In the genomic region with DNA sequence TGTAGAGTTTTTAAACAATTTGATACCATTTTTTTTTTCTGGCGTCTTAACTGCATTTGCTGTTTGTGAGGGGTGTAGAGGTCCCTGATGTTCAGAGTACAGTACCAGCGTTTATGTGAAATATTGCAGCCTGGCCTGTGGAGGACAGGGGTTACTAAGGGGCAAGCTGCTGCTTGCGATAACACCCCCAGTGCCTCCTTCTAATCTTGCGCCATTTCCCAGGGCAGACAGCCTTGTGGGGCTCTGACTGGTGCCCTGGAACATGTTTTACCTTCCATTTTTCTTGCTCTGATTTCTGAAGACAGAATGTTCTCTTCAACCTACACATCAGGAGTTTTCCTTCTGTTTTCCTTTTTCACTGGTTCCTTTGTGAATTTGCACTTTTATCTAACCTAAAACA, we compare ENCODE assay signal across 25 cellular contexts.
DNase-seq lines count a peak whose midpoint lies in the region; ATAC-seq and TF ChIP-seq lines count a peak whose summit lies in the region.
"Had no signal": no experiment of that assay in that cellular context is flagged by ENCODE, and none has a peak within 500 bp of the region (broad histone marks: within the 10 kb centered on the region; RNA-seq: fewer than 3 reads in every experiment).

No MANE protein-coding gene starts in this region.

- H3K9me3 ChIP-seq in OCI-LY7 (ENCODE audit: low read length) (no peaks in the 10 kb centered on the region), upper lobe of right lung (no peaks in the 10 kb centered on the region)
- H3K9me3 ChIP-seq: Caco-2, HAP-1, psoas muscle, thyroid gland had no signal

- H3K27ac ChIP-seq in OCI-LY7 (ENCODE audit: low read depth, low read length, poor library complexity, severe bottlenecking), result no peak overlapping the region
- no peak overlapping the region for H3K27ac ChIP-seq in upper lobe of right lung
- H3K27ac ChIP-seq: psoas muscle, thyroid gland had no signal

- H3K4me3 Mint-ChIP-seq in activated naive CD8-positive, alpha-beta T cell, result no peak overlapping the region
- no peak overlapping the region for H3K4me3 Mint-ChIP-seq in activated naive CD8-positive, alpha-beta T cell treated with anti-CD3 and anti-CD28 coated beads for 36 hours
- H3K4me3 Mint-ChIP-seq in central memory CD8-positive, alpha-beta T cell, result no peak overlapping the region
- H3K4me3 Mint-ChIP-seq in stimulated activated memory B cell treated with anti-CD40 and anti-IgM and Interleukin-4, amounts not matched to agents 10 μg/mL and 1 μg/mL and 100 μg/mL, for 72 hours, result no peak overlapping the region
- H3K4me3 Mint-ChIP-seq: activated B cell treated with CpG ODN at 0.5 μM for 24 hours; activated T-helper 17 cell treated with anti-CD3 and anti-CD28 coated beads, Interleukin-2, amount 50 U/mL, for 72 hours; B cell; stimulated activated naive CD8-positive, alpha-beta T cell treated with anti-CD3 and anti-CD28 coated beads, Interleukin-15, amount 100 ng/mL, for 72 hours; T-helper 2 cell treated with Interferon-gamma antibody and Interleukin-4, amounts not matched to agents 5 μg/mL and 100 μg/mL, for 36 hours had no signal

- H3K9me2 ChIP-seq in OCI-LY7 (ENCODE audit: insufficient read depth, low read length), result no peaks in the 10 kb centered on the region

- no peaks in the 10 kb centered on the region for H3K36me3 Mint-ChIP-seq in activated naive CD8-positive, alpha-beta T cell
- H3K36me3 Mint-ChIP-seq in activated naive CD8-positive, alpha-beta T cell treated with anti-CD3 and anti-CD28 coated beads for 36 hours, result peaks cover 13% of the 10 kb centered on the region
- H3K36me3 Mint-ChIP-seq in central memory CD8-positive, alpha-beta T cell (ENCODE audit: insufficient read depth), result peaks cover 50% of the 10 kb centered on the region
- H3K36me3 Mint-ChIP-seq in stimulated activated memory B cell treated with anti-CD40 and anti-IgM and Interleukin-4, amounts not matched to agents 10 μg/mL and 1 μg/mL and 100 μg/mL, for 72 hours, result peaks cover 67% of the 10 kb centered on the region

- no peak overlapping the region for H3K4me3 ChIP-seq in OCI-LY7 (ENCODE audit: low read depth, low read length, poor library complexity, severe bottlenecking)
- no peak overlapping the region for H3K4me3 ChIP-seq in upper lobe of right lung
- H3K4me3 ChIP-seq: HAP-1, psoas muscle, thyroid gland had no signal

- H3K27ac Mint-ChIP-seq in activated naive CD8-positive, alpha-beta T cell, result peak overlapping the region; percentile 62
- H3K27ac Mint-ChIP-seq in activated naive CD8-positive, alpha-beta T cell treated with anti-CD3 and anti-CD28 coated beads for 36 hours, result no peak overlapping the region
- H3K27ac Mint-ChIP-seq in central memory CD8-positive, alpha-beta T cell (ENCODE audit: low read depth), result peak overlapping the region; percentile 33
- H3K27ac Mint-ChIP-seq in stimulated activated memory B cell treated with anti-CD40 and anti-IgM and Interleukin-4, amounts not matched to agents 10 μg/mL and 1 μg/mL and 100 μg/mL, for 72 hours, result no peak overlapping the region
- H3K27ac Mint-ChIP-seq: activated B cell treated with CpG ODN at 0.5 μM for 24 hours; B cell; stimulated activated naive CD8-positive, alpha-beta T cell treated with anti-CD3 and anti-CD28 coated beads, Interleukin-15, amount 100 ng/mL, for 72 hours; T-helper 2 cell treated with Interferon-gamma antibody and Interleukin-4, amounts not matched to agents 5 μg/mL and 100 μg/mL, for 36 hours had no signal

- TSS peak; percentile 32 for BruUV-seq in OCI-LY7 (replicated peaks; lab: Mats Ljungman, UMichigan)

- H3K27me3 ChIP-seq in upper lobe of right lung, result no peaks in the 10 kb centered on the region
- H3K27me3 ChIP-seq: thyroid gland had no signal

- H3K4me1 Mint-ChIP-seq in activated naive CD8-positive, alpha-beta T cell (ENCODE audit: low read depth), result peaks cover 20% of the 10 kb centered on the region
- peaks cover 8% of the 10 kb centered on the region for H3K4me1 Mint-ChIP-seq in activated naive CD8-positive, alpha-beta T cell treated with anti-CD3 and anti-CD28 coated beads for 36 hours
- H3K4me1 Mint-ChIP-seq in central memory CD8-positive, alpha-beta T cell, result peaks cover 32% of the 10 kb centered on the region
- H3K4me1 Mint-ChIP-seq in stimulated activated memory B cell treated with anti-CD40 and anti-IgM and Interleukin-4, amounts not matched to agents 10 μg/mL and 1 μg/mL and 100 μg/mL, for 72 hours, result no peaks in the 10 kb centered on the region
- H3K4me1 Mint-ChIP-seq: activated B cell treated with CpG ODN at 0.5 μM for 24 hours, B cell had no signal

- H3K36me3 ChIP-seq in OCI-LY7 (ENCODE audit: insufficient read depth, low read length) (peaks cover 78% of the 10 kb centered on the region), upper lobe of right lung (no peaks in the 10 kb centered on the region)
- H3K36me3 ChIP-seq: HAP-1, thyroid gland had no signal

- intact Hi-C loops in OCI-LY7 (cut with micrococcal nuclease; ENCODE audit: unreplicated experiment) (no loop called here), upper lobe of right lung (cut with DNase I) (no loop called here)

- no peaks in the 10 kb centered on the region for H3K79me2 ChIP-seq in OCI-LY7 (ENCODE audit: insufficient read depth, low read depth, low read length)

- TF ChIP-seq CTCF in OCI-LY7 (conservative IDR thresholded peaks at IDR 0.05; ENCODE audit: low read length), result no peak
- TF ChIP-seq CTCF in upper lobe of right lung (IDR thresholded peaks at IDR 0.05), result no peak

- no peak for DNase-seq in activated naive CD8-positive, alpha-beta T cell treated with anti-CD3 and anti-CD28 coated beads for 36 hours
- DNase-seq in OCI-LY7 (ENCODE audit: low spot score) (no peak), upper lobe of right lung (no peak), DMS79 (lab: John Stamatoyannopoulos, UW) (no peak)
- no peak for DNase-seq in central memory CD8-positive, alpha-beta T cell (ENCODE audit: low spot score in 2 of 2)
- DNase-seq in activated CD4-positive, alpha-beta T cell treated with anti-CD3 and anti-CD28 coated beads, Interleukin-2, amount 50 U/mL, for 48 hours, result no peak
- DNase-seq: activated B cell treated with CpG ODN at 0.5 μM for 24 hours; activated CD4-positive, alpha-beta T cell treated with anti-CD3 and anti-CD28 coated beads, Interleukin-2, amount 50 U/mL, for 1 hour; activated CD8-positive, alpha-beta memory T cell treated with anti-CD3 and anti-CD28 coated beads, Interleukin-2, amount 50 U/mL, for 4 hours; Caco-2; central memory CD4-positive, alpha-beta T cell; dermis blood vessel endothelial cell; DMS79 treated with DMSO at 0.1 percent for 48 hours; NCI-H1436; NCI-H774; occipital lobe; psoas muscle; stimulated activated naive CD8-positive, alpha-beta T cell treated with anti-CD3 and anti-CD28 coated beads, Interleukin-15, amount 100 ng/mL, for 72 hours; thyroid gland had no signal

- POLR2A ChIA-PET in OCI-LY7 (lab: Charles Lee), result no interaction called here

- no peaks in the 10 kb centered on the region for H3K27me3 Mint-ChIP-seq in activated naive CD8-positive, alpha-beta T cell
- H3K27me3 Mint-ChIP-seq in activated naive CD8-positive, alpha-beta T cell treated with anti-CD3 and anti-CD28 coated beads for 36 hours, result no peaks in the 10 kb centered on the region
- no peaks in the 10 kb centered on the region for H3K27me3 Mint-ChIP-seq in central memory CD8-positive, alpha-beta T cell
- H3K27me3 Mint-ChIP-seq in stimulated activated memory B cell treated with anti-CD40 and anti-IgM and Interleukin-4, amounts not matched to agents 10 μg/mL and 1 μg/mL and 100 μg/mL, for 72 hours, result no peaks in the 10 kb centered on the region
- H3K27me3 Mint-ChIP-seq: activated B cell treated with CpG ODN at 0.5 μM for 24 hours; activated T-helper 17 cell treated with anti-CD3 and anti-CD28 coated beads, Interleukin-2, amount 50 U/mL, for 72 hours; B cell; stimulated activated naive CD8-positive, alpha-beta T cell treated with anti-CD3 and anti-CD28 coated beads, Interleukin-15, amount 100 ng/mL, for 72 hours had no signal

- no peaks in the 10 kb centered on the region for H3K9me3 Mint-ChIP-seq in activated naive CD8-positive, alpha-beta T cell (ENCODE audit: low read depth)
- no peaks in the 10 kb centered on the region for H3K9me3 Mint-ChIP-seq in activated naive CD8-positive, alpha-beta T cell treated with anti-CD3 and anti-CD28 coated beads for 36 hours
- no peaks in the 10 kb centered on the region for H3K9me3 Mint-ChIP-seq in central memory CD8-positive, alpha-beta T cell
- H3K9me3 Mint-ChIP-seq in stimulated activated memory B cell treated with anti-CD40 and anti-IgM and Interleukin-4, amounts not matched to agents 10 μg/mL and 1 μg/mL and 100 μg/mL, for 72 hours, result no peaks in the 10 kb centered on the region
- H3K9me3 Mint-ChIP-seq: activated B cell treated with CpG ODN at 0.5 μM for 24 hours; activated T-helper 17 cell treated with anti-CD3 and anti-CD28 coated beads, Interleukin-2, amount 50 U/mL, for 72 hours; stimulated activated naive CD8-positive, alpha-beta T cell treated with anti-CD3 and anti-CD28 coated beads, Interleukin-15, amount 100 ng/mL, for 72 hours; T-helper 2 cell treated with Interferon-gamma antibody and Interleukin-4, amounts not matched to agents 5 μg/mL and 100 μg/mL, for 36 hours had no signal

- no peaks in the 10 kb centered on the region for H3K4me1 ChIP-seq in OCI-LY7 (ENCODE audit: insufficient read depth, low read length, poor library complexity, severe bottlenecking)
- peaks cover 9% of the 10 kb centered on the region for H3K4me1 ChIP-seq in upper lobe of right lung
- H3K4me1 ChIP-seq: Caco-2, HAP-1, psoas muscle had no signal

- CTCF ChIA-PET in OCI-LY7 (lab: Charles Lee; ENCODE audit: unreplicated experiment), result no interaction called here

- H2AFZ ChIP-seq in OCI-LY7 (ENCODE audit: low read length), result no peak overlapping the region

- no peaks in the 10 kb centered on the region for H4K20me1 ChIP-seq in OCI-LY7 (ENCODE audit: insufficient read depth, low read length)

- no peak overlapping the region for H3K4me2 ChIP-seq in OCI-LY7 (ENCODE audit: low read length)

- no peak for ATAC-seq in central memory CD8-positive, alpha-beta T cell (replicated peaks; ENCODE audit: extremely low read depth, poor library complexity, severe bottlenecking)
- ATAC-seq in upper lobe of right lung, result peak; percentile 17
- ATAC-seq in stimulated activated memory B cell treated with anti-CD40 and anti-IgM and Interleukin-4, amounts not matched to agents 10 μg/mL and 1 μg/mL and 100 μg/mL, for 72 hours, result no peak
- ATAC-seq: activated T-helper 17 cell treated with anti-CD3 and anti-CD28 coated beads, Interleukin-2, amount 50 U/mL, for 72 hours; psoas muscle; stimulated activated naive CD8-positive, alpha-beta T cell treated with anti-CD3 and anti-CD28 coated beads, Interleukin-15, amount 100 ng/mL, for 72 hours had no signal

Comparison
In these comparisons a context has a peak if more than half of its experiments do, and no peak if none do; other contexts are left out.
1. H3K27ac Mint-ChIP-seq: peak in activated naive CD8-positive, alpha-beta T cell (single experiment) and central memory CD8-positive, alpha-beta T cell (single experiment); none in activated naive CD8-positive, alpha-beta T cell treated with anti-CD3 and anti-CD28 coated beads for 36 hours (single experiment) and stimulated activated memory B cell treated with anti-CD40 and anti-IgM and Interleukin-4, amounts not matched to agents 10 μg/mL and 1 μg/mL and 100 μg/mL, for 72 hours (single experiment).